ENCODE assay signal across 9 cellular contexts in the genomic region with DNA sequence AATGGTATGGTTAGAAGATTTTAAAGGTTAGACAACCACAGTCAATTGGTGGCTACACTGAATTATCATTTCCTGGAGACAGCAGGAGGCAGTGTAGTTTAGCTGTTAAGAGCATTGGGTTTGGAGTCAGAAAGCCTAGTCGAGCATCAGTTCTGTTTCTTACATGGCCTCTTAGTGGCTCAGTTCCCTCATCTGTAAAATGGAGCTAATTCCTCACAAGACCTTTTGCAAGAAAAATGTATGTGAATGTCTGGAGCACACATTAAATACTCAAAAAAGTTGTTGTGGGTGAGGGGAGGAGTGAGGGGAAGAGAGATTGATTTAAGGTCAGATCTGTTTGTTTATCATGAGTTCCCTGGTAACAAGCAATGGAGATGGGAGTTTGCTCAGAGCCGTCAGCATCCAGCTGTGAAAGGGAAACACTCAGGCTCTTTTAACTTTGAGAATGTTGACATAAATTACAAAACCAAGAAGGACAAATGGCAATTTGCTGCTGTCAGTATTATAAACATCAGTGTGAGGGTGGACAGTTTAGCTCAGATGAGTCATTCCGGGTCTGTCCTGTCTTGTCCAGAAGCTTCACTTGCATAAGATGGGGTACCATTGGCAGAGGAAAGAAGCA.
DNase-seq lines count a peak whose midpoint lies in the region; ATAC-seq and TF ChIP-seq lines count a peak whose summit lies in the region.
"Had no signal": no experiment of that assay in that cellular context is flagged by ENCODE, and none has a peak within 500 bp of the region (broad histone marks: within the 10 kb centered on the region; RNA-seq: fewer than 3 reads in every experiment).

No MANE protein-coding gene starts in this region.

- no peaks in the 10 kb centered on the region for H3K27me3 Mint-ChIP-seq in Calu3 (ENCODE audit: unreplicated experiment)

- no TSS peak for BruUV-seq in Calu3 (replicated peaks; lab: Mats Ljungman, UMichigan)

- no peak for TF ChIP-seq CTCF in Calu3 (IDR thresholded peaks at IDR 0.05; ENCODE audit: unreplicated experiment)

- CTCF ChIA-PET in Calu3 (lab: Charles Lee), result no interaction called here

- H3K4me1 Mint-ChIP-seq in Calu3 (ENCODE audit: low read depth, unreplicated experiment), result peaks cover 23% of the 10 kb centered on the region

- ATAC-seq in GM18868 (IDR thresholded peaks at IDR 0.05; ENCODE audit: unreplicated experiment) (peak; percentile 60), esophagus mucosa (peak; percentile 64), sciatic nerve (peak; percentile 32), left lobe of liver (no peak), HG03280 (IDR thresholded peaks at IDR 0.05; ENCODE audit: unreplicated experiment) (no peak), GM21515 (IDR thresholded peaks at IDR 0.05; ENCODE audit: unreplicated experiment) (no peak)

- H3K36me3 Mint-ChIP-seq in Calu3 (ENCODE audit: insufficient read depth, unreplicated experiment), result no peaks in the 10 kb centered on the region

- intact Hi-C loops in sciatic nerve (cut with DNase I), result no loop called here
- intact Hi-C loops in Calu3 (cut with micrococcal nuclease; ENCODE audit: unreplicated experiment), result loop anchor here (5.0 kb wide), 1 partner anchor 42 kb away; no protein-coding TSS in a partner anchor

- DNase-seq in NCI-H748 (lab: John Stamatoyannopoulos, UW; ENCODE audit: unreplicated experiment) (peak; percentile 92), sciatic nerve (ENCODE audit: low spot score) (no peak), left lobe of liver (ENCODE audit: low spot score) (no peak), Calu3 (no peak)

- no peaks in the 10 kb centered on the region for H3K9me3 Mint-ChIP-seq in Calu3 (ENCODE audit: low read depth, unreplicated experiment)
- H3K9me3 Mint-ChIP-seq: neural crest cell had no signal

- H3K4me3 Mint-ChIP-seq in Calu3 (ENCODE audit: low read depth, unreplicated experiment), result no peak overlapping the region
- H3K4me3 Mint-ChIP-seq: neural crest cell had no signal

- H3K27ac Mint-ChIP-seq in Calu3 (ENCODE audit: unreplicated experiment), result no peak overlapping the region

Comparison
In these comparisons a context has a peak if more than half of its experiments do, and no peak if none do; other contexts are left out.
1. ATAC-seq: peak in GM18868 (single experiment), esophagus mucosa (single experiment) and sciatic nerve (single experiment); none in left lobe of liver (single experiment), HG03280 (single experiment) and GM21515 (single experiment).